ENCODE assay signal across 16 cellular contexts in the genomic region with DNA sequence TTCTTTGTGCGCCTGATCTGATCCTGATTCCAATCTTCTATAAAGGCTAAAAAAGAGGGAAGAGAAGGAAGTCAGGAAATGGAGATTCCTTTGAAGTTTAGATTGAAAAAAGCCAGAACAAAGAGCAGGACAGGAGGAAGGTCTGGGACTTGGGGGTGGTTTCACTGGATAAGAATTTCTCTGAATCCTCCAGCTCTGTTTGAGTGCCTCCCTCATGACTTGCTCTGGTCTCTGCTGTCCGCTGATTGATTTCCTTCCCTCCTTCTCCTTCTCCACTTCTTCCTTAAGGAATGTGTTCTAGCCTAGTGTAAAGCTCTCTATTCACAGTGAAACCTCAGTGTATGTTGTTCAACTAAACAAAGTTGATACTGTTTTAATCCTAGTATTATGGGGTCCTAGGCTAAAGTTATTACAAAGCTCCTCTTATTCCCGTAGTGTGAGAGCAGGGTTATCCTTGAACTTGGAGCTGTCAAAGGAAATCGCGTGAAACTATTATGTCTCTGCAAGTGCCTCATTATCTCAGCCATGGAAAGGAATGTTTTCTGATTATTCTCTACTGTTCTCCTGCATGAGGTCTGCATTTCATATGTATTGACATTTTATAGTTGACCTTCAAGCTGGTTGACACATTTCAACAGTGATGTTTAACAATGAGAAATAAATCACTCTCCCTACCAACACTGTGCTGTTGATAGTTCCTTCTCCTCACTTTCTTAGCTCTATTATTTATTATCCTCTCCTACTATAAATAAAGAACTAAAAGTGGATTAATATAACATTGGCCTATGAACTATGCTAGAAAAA.
"Had no signal": no experiment of that assay in that cellular context is flagged by ENCODE, and none has a peak within 500 bp of the region (broad histone marks: within the 10 kb centered on the region; RNA-seq: fewer than 3 reads in every experiment).

No MANE protein-coding gene starts in this region.

- H3K36me3 ChIP-seq: breast epithelium, esophagus muscularis mucosa, right atrium auricular region, stomach, thoracic aorta, uterus had no signal

- H3K4me3 ChIP-seq: breast epithelium, esophagus muscularis mucosa, right atrium auricular region, skin epidermis, stomach, thoracic aorta, uterus had no signal

- H3K4me1 ChIP-seq: breast epithelium, esophagus muscularis mucosa, right atrium auricular region, stomach, uterus had no signal

- H3K27me3 ChIP-seq: breast epithelium, esophagus muscularis mucosa, right atrium auricular region, stomach, uterus had no signal

- DNase-seq: activated CD4-positive, alpha-beta memory T cell treated with anti-CD3 and anti-CD28 coated beads for 36 hours; activated gamma-delta T cell; activated naive CD8-positive, alpha-beta T cell treated with anti-CD3 and anti-CD28 coated beads for 36 hours; activated T-cell treated with anti-CD3 and anti-CD28 coated beads, Interleukin-2, amount 50 U/mL, for 48 hours; anterior cingulate cortex; foreskin fibroblast; left ventricle myocardium superior; midbrain; stomach; T-helper 9 cell; uterus had no signal

- H3K27ac ChIP-seq: breast epithelium, esophagus muscularis mucosa, right atrium auricular region, skin epidermis, stomach, thoracic aorta, uterus had no signal

- H3K9me3 ChIP-seq: breast epithelium, esophagus muscularis mucosa, right atrium auricular region, stomach, thoracic aorta, uterus had no signal
